ENCODE assay signal across 21 cellular contexts in the genomic region with DNA sequence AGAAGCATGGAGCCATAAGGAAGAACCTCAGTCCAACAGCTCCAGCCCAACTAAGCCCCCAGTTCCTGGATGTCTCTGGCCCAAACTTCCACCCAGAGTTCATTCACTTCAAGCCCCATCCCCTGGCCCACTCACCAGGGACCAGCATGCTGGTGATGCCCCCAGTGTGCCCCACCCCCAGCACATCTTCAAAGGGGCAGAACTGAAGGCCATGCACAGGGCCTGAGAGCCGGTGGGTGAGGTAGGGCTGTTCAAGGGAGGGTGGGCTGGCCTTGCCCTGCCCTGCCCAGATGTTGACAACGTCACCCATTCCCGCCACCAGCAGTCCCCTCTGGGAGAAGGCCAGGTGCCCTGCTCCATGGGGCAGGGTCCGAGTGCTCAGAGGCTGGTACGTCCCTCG.
A peak's percentile ranks its signal among the peaks of the same experiment; 100 is the strongest.
DNase-seq lines count a peak whose midpoint lies in the region; ATAC-seq, FAIRE-seq and TF ChIP-seq lines count a peak whose summit lies in the region.
"Had no signal": no experiment of that assay in that cellular context is flagged by ENCODE, and none has a peak within 500 bp of the region (broad histone marks: within the 10 kb centered on the region; RNA-seq: fewer than 3 reads in every experiment).

No MANE protein-coding gene starts in this region.

- peaks cover 46% of the 10 kb centered on the region for H3K4me1 Mint-ChIP-seq in activated naive CD4-positive, alpha-beta T cell treated with anti-CD3 and anti-CD28 coated beads, Interleukin-2, amount 10 ng/mL, durations not matched to agents 7 days and 5 days
- H3K4me1 Mint-ChIP-seq in stimulated activated memory B cell treated with anti-CD40 and anti-IgM and Interleukin-4, amounts not matched to agents 10 μg/mL and 1 μg/mL and 100 μg/mL, for 72 hours, result peaks cover 57% of the 10 kb centered on the region

- peak overlapping the region; percentile 49 for H3K27ac ChIP-seq in WERI-Rb-1

- no peaks in the 10 kb centered on the region for H3K27me3 ChIP-seq in WERI-Rb-1 (ENCODE audit: insufficient read depth, low read depth, severe bottlenecking)
- no peaks in the 10 kb centered on the region for H3K27me3 ChIP-seq in endocrine pancreas (ENCODE audit: control insufficient read depth, insufficient read depth, low read length)

- H3K4me3 ChIP-seq in WERI-Rb-1 (ENCODE audit: low read depth, low read length) (no peak overlapping the region), endocrine pancreas (ENCODE audit: control insufficient read depth, insufficient read depth, low read length) (no peak overlapping the region)
- H3K4me3 ChIP-seq: A549, GM12878, skin epidermis had no signal

- ATAC-seq in stimulated activated memory B cell treated with anti-CD40 and anti-IgM and Interleukin-4, amounts not matched to agents 10 μg/mL and 1 μg/mL and 100 μg/mL, for 72 hours, result no peak
- ATAC-seq in GM19035 (IDR thresholded peaks at IDR 0.05; ENCODE audit: unreplicated experiment) (no peak), GM19023 (IDR thresholded peaks at IDR 0.05; ENCODE audit: unreplicated experiment) (no peak)
- ATAC-seq: activated CD8-positive, alpha-beta memory T cell treated with anti-CD3 and anti-CD28 coated beads, Interleukin-2, amount 10 ng/mL, durations not matched to agents 7 days and 5 days; GM12878; left cardiac atrium; T-cell had no signal

- no peaks in the 10 kb centered on the region for H3K4me1 ChIP-seq in endocrine pancreas (ENCODE audit: control insufficient read depth, insufficient read depth, low read length)
- H3K4me1 ChIP-seq: Caco-2 had no signal

- DNase-seq in activated naive CD4-positive, alpha-beta T cell treated with anti-CD3 and anti-CD28 coated beads, Interleukin-2, amount 10 ng/mL, durations not matched to agents 7 days and 5 days, result peak; percentile 13
- no peak for DNase-seq in activated naive CD4-positive, alpha-beta T cell (lab: John Stamatoyannopoulos, UW)
- DNase-seq in WERI-Rb-1 (no peak), RCC 7860 (ENCODE audit: low spot score) (no peak)
- DNase-seq: activated CD8-positive, alpha-beta memory T cell treated with anti-CD3 and anti-CD28 coated beads, Interleukin-2, amount 10 ng/mL, durations not matched to agents 7 days and 5 days; caudate nucleus; effector memory CD4-positive, alpha-beta T cell; GOT3; hypothalamus; left cardiac atrium; NCI-H1417 treated with DMSO at 0.1 percent for 48 hours; NK-92 treated with Interleukin-12 subunit alpha and Interleukin-12 subunit beta, amount 100 ng/mL, for 24 hours had no signal

- H3K27ac Mint-ChIP-seq in activated naive CD4-positive, alpha-beta T cell treated with anti-CD3 and anti-CD28 coated beads, Interleukin-2, amount 10 ng/mL, durations not matched to agents 7 days and 5 days, result peak overlapping the region; percentile 37
- H3K27ac Mint-ChIP-seq in stimulated activated memory B cell treated with anti-CD40 and anti-IgM and Interleukin-4, amounts not matched to agents 10 μg/mL and 1 μg/mL and 100 μg/mL, for 72 hours, result peak overlapping the region; percentile 60

- CTCF ChIA-PET in activated naive CD4-positive, alpha-beta T cell treated with anti-CD3 and anti-CD28 coated beads, Interleukin-2, amount 10 ng/mL, durations not matched to agents 7 days and 5 days (lab: Charles Lee), result no interaction called here

- no peak overlapping the region for H3K4me3 Mint-ChIP-seq in activated naive CD4-positive, alpha-beta T cell treated with anti-CD3 and anti-CD28 coated beads, Interleukin-2, amount 10 ng/mL, durations not matched to agents 7 days and 5 days
- no peak overlapping the region for H3K4me3 Mint-ChIP-seq in stimulated activated memory B cell treated with anti-CD40 and anti-IgM and Interleukin-4, amounts not matched to agents 10 μg/mL and 1 μg/mL and 100 μg/mL, for 72 hours
- H3K4me3 Mint-ChIP-seq: activated CD8-positive, alpha-beta memory T cell treated with anti-CD3 and anti-CD28 coated beads, Interleukin-2, amount 10 ng/mL, durations not matched to agents 7 days and 5 days; T-cell had no signal

- H3K36me3 Mint-ChIP-seq in activated naive CD4-positive, alpha-beta T cell treated with anti-CD3 and anti-CD28 coated beads, Interleukin-2, amount 10 ng/mL, durations not matched to agents 7 days and 5 days, result peaks cover 46% of the 10 kb centered on the region
- H3K36me3 Mint-ChIP-seq in stimulated activated memory B cell treated with anti-CD40 and anti-IgM and Interleukin-4, amounts not matched to agents 10 μg/mL and 1 μg/mL and 100 μg/mL, for 72 hours, result peaks cover 30% of the 10 kb centered on the region

- H3K36me3 ChIP-seq in WERI-Rb-1, result peaks cover 80% of the 10 kb centered on the region
- no peaks in the 10 kb centered on the region for H3K36me3 ChIP-seq in endocrine pancreas (ENCODE audit: control insufficient read depth, insufficient read depth, low read length)

- FAIRE-seq in RCC 7860 (lab: Jason Lieb, UNC), result no peak
- FAIRE-seq: A549, GM12878 had no signal

- TF ChIP-seq CTCF in WERI-Rb-1 (IDR thresholded peaks at IDR 0.05; ENCODE audit: low read depth, low read length), result no peak

- H3K9ac ChIP-seq in endocrine pancreas (ENCODE audit: control insufficient read depth, insufficient read depth, low read length), result peak overlapping the region; percentile 71

- H3K9me3 ChIP-seq in WERI-Rb-1 (ENCODE audit: severe bottlenecking) (no peaks in the 10 kb centered on the region), endocrine pancreas (ENCODE audit: control insufficient read depth, low read length) (no peaks in the 10 kb centered on the region)
- H3K9me3 ChIP-seq: A549, Caco-2 had no signal

- H3K27me3 Mint-ChIP-seq in activated naive CD4-positive, alpha-beta T cell treated with anti-CD3 and anti-CD28 coated beads, Interleukin-2, amount 10 ng/mL, durations not matched to agents 7 days and 5 days, result peaks cover 4% of the 10 kb centered on the region
- no peaks in the 10 kb centered on the region for H3K27me3 Mint-ChIP-seq in stimulated activated memory B cell treated with anti-CD40 and anti-IgM and Interleukin-4, amounts not matched to agents 10 μg/mL and 1 μg/mL and 100 μg/mL, for 72 hours
- H3K27me3 Mint-ChIP-seq: activated CD8-positive, alpha-beta memory T cell treated with anti-CD3 and anti-CD28 coated beads, Interleukin-2, amount 10 ng/mL, durations not matched to agents 7 days and 5 days; T-cell had no signal

- no peaks in the 10 kb centered on the region for H3K9me3 Mint-ChIP-seq in activated naive CD4-positive, alpha-beta T cell treated with anti-CD3 and anti-CD28 coated beads, Interleukin-2, amount 10 ng/mL, durations not matched to agents 7 days and 5 days
- H3K9me3 Mint-ChIP-seq in stimulated activated memory B cell treated with anti-CD40 and anti-IgM and Interleukin-4, amounts not matched to agents 10 μg/mL and 1 μg/mL and 100 μg/mL, for 72 hours, result no peaks in the 10 kb centered on the region
- H3K9me3 Mint-ChIP-seq: T-cell had no signal
